ENCODE assay signal across 31 cellular contexts in the genomic region with DNA sequence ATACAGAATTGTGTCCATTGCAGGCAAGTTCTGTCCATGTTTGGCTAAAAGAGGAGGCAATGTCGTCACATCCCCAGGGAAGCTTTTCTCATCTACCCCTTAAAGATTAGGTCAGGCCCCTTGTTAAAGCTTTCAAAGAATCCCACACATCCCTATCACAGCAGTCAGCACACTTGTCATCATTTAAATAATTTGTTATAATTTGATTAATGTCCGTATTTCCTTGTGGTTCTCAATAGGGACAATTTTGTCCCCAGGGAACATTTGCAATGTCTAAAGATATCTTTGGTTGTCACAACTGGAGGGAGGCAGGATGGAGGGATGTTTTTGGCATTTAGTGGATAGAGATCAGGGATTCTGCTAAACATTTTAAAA.
"Had no signal": no experiment of that assay in that cellular context is flagged by ENCODE, and none has a peak within 500 bp of the region (broad histone marks: within the 10 kb centered on the region; RNA-seq: fewer than 3 reads in every experiment).

No MANE protein-coding gene starts in this region.

- ATAC-seq: activated CD8-positive, alpha-beta T cell treated with anti-CD3 and anti-CD28 coated beads for 36 hours; activated T-cell treated with anti-CD3 and anti-CD28 coated beads, Interleukin-2, amount 50 U/mL, for 72 hours; activated T-helper 17 cell treated with anti-CD3 and anti-CD28 coated beads, Interleukin-2, amount 50 U/mL, for 72 hours had no signal

- DNase-seq: activated CD4-positive, alpha-beta T cell treated with anti-CD3 and anti-CD28 coated beads, Interleukin-2, amount 10 ng/mL, durations not matched to agents 24 days and 14 days; activated CD4-positive, alpha-beta T cell treated with anti-CD3 and anti-CD28 coated beads, Interleukin-2, amount 50 U/mL, for 4 hours; activated CD8-positive, alpha-beta T cell treated with anti-CD3 and anti-CD28 coated beads for 36 hours; activated effector memory CD4-positive, alpha-beta T cell treated with anti-CD3 and anti-CD28 coated beads, Interleukin-2, amount 50 U/mL, for 16 hours; activated naive CD4-positive, alpha-beta T cell; activated naive CD4-positive, alpha-beta T cell treated with anti-CD3 and anti-CD28 coated beads, Interleukin-2, amount 50 U/mL, for 16 hours; activated naive CD8-positive, alpha-beta T cell treated with anti-CD3 and anti-CD28 coated beads for 36 hours; activated T-cell treated with anti-CD3 and anti-CD28 coated beads, Interleukin-2, amount 50 U/mL, for 1 hour; activated T-cell treated with anti-CD3 and anti-CD28 coated beads, Interleukin-2, amount 50 U/mL, for 72 hours; amniotic stem cell; aorta; brain microvascular endothelial cell; NCI-H1092 treated with DMSO at 0.1 percent for 48 hours; NCI-H1417; NCI-H146; NCI-H187; NCI-H2029 treated with DMSO at 0.1 percent for 48 hours; NCI-H2107; NCI-H2171; NCI-H510A; NCI-H748 treated with DMSO at 0.1 percent for 48 hours; NK-92 treated with Interleukin-12 subunit alpha and Interleukin-12 subunit beta, amount 100 ng/mL, for 24 hours; Peyer's patch; SHP77 treated with DMSO at 0.1 percent for 48 hours; SK-N-SH had no signal

- H3K4me2 ChIP-seq: SK-N-SH had no signal

- H3K4me3 Mint-ChIP-seq: activated CD4-positive, alpha-beta T cell treated with anti-CD3 and anti-CD28 coated beads, Interleukin-2, amount 10 ng/mL, durations not matched to agents 24 days and 14 days; activated CD8-positive, alpha-beta T cell treated with anti-CD3 and anti-CD28 coated beads for 36 hours; activated naive CD8-positive, alpha-beta T cell treated with anti-CD3 and anti-CD28 coated beads for 36 hours; activated T-cell treated with anti-CD3 and anti-CD28 coated beads, Interleukin-2, amount 50 U/mL, for 72 hours; activated T-helper 17 cell treated with anti-CD3 and anti-CD28 coated beads, Interleukin-2, amount 50 U/mL, for 72 hours; central memory CD8-positive, alpha-beta T cell; T-helper 1 cell treated with Interleukin-12 subunit alpha and Interleukin-12 subunit beta and Interleukin-4 antibody, amounts not matched to agents 30 μg/mL and 1 μg/mL, for 36 hours; T-helper 2 cell treated with Interferon-gamma antibody and Interleukin-4, amounts not matched to agents 5 μg/mL and 100 μg/mL, for 36 hours had no signal

- H3K4me1 Mint-ChIP-seq: activated T-helper 17 cell treated with anti-CD3 and anti-CD28 coated beads, Interleukin-2, amount 50 U/mL, for 72 hours; central memory CD8-positive, alpha-beta T cell had no signal

- H3K9me3 ChIP-seq: Peyer's patch, SJSA1, SK-N-SH had no signal

- H3K27me3 ChIP-seq: brain microvascular endothelial cell, cardiac muscle cell, Peyer's patch, SJSA1 had no signal

- H3K27ac ChIP-seq: brain microvascular endothelial cell, cardiac muscle cell, Peyer's patch, SJSA1 had no signal

- H3K27ac Mint-ChIP-seq: activated CD4-positive, alpha-beta T cell treated with anti-CD3 and anti-CD28 coated beads, Interleukin-2, amount 10 ng/mL, durations not matched to agents 24 days and 14 days; activated CD8-positive, alpha-beta T cell treated with anti-CD3 and anti-CD28 coated beads for 36 hours; activated naive CD8-positive, alpha-beta T cell treated with anti-CD3 and anti-CD28 coated beads for 36 hours; activated T-cell treated with anti-CD3 and anti-CD28 coated beads, Interleukin-2, amount 50 U/mL, for 72 hours; activated T-helper 17 cell treated with anti-CD3 and anti-CD28 coated beads, Interleukin-2, amount 50 U/mL, for 72 hours; T-helper 1 cell treated with Interleukin-12 subunit alpha and Interleukin-12 subunit beta and Interleukin-4 antibody, amounts not matched to agents 30 μg/mL and 1 μg/mL, for 36 hours; T-helper 2 cell treated with Interferon-gamma antibody and Interleukin-4, amounts not matched to agents 5 μg/mL and 100 μg/mL, for 36 hours had no signal

- H3K36me3 ChIP-seq: brain microvascular endothelial cell, cardiac muscle cell, Peyer's patch, SJSA1 had no signal

- H3K9ac ChIP-seq: SK-N-SH had no signal

- H3K4me3 ChIP-seq: cardiac muscle cell, Peyer's patch, SJSA1 had no signal

- H3K4me1 ChIP-seq: Peyer's patch had no signal

- H3K9me3 Mint-ChIP-seq: activated CD4-positive, alpha-beta T cell treated with anti-CD3 and anti-CD28 coated beads, Interleukin-2, amount 10 ng/mL, durations not matched to agents 24 days and 14 days; activated CD8-positive, alpha-beta T cell treated with anti-CD3 and anti-CD28 coated beads for 36 hours; activated naive CD8-positive, alpha-beta T cell treated with anti-CD3 and anti-CD28 coated beads for 36 hours; activated T-cell treated with anti-CD3 and anti-CD28 coated beads, Interleukin-2, amount 50 U/mL, for 72 hours; activated T-helper 17 cell treated with anti-CD3 and anti-CD28 coated beads, Interleukin-2, amount 50 U/mL, for 72 hours; central memory CD8-positive, alpha-beta T cell; T-helper 1 cell treated with Interleukin-12 subunit alpha and Interleukin-12 subunit beta and Interleukin-4 antibody, amounts not matched to agents 30 μg/mL and 1 μg/mL, for 36 hours; T-helper 2 cell treated with Interferon-gamma antibody and Interleukin-4, amounts not matched to agents 5 μg/mL and 100 μg/mL, for 36 hours had no signal

- H3K36me3 Mint-ChIP-seq: activated naive CD8-positive, alpha-beta T cell treated with anti-CD3 and anti-CD28 coated beads for 36 hours had no signal

- H3K27me3 Mint-ChIP-seq: activated CD4-positive, alpha-beta T cell treated with anti-CD3 and anti-CD28 coated beads, Interleukin-2, amount 10 ng/mL, durations not matched to agents 24 days and 14 days; activated CD8-positive, alpha-beta T cell treated with anti-CD3 and anti-CD28 coated beads for 36 hours; activated T-helper 17 cell treated with anti-CD3 and anti-CD28 coated beads, Interleukin-2, amount 50 U/mL, for 72 hours; central memory CD8-positive, alpha-beta T cell had no signal
